ENCODE assay signal across 1 cellular context in genomic region chr9:114069476-114070187, GRCh38.
TF ChIP-seq lines count a peak whose summit lies in the region.

No MANE protein-coding gene starts in this region.

TF ChIP-seq in HepG2, 621 proteins besides CTCF, POLR2A, EP300 and RAD21:
- TF ChIP-seq BRCA1 (CRISPR knock-in tag; IDR thresholded peaks at IDR 0.05) (no peak), ZNF737 (CRISPR knock-in tag; IDR thresholded peaks at IDR 0.05; ENCODE audit: borderline replicate concordance) (no peak), TSC22D2 (CRISPR knock-in tag; IDR thresholded peaks at IDR 0.05; ENCODE audit: borderline replicate concordance) (no peak), ZNF629 (CRISPR knock-in tag; conservative IDR thresholded peaks at IDR 0.05) (0 out of 2 replicates have a peak, but pooled peaks have one; percentile 49), NFE2 (CRISPR knock-in tag; IDR thresholded peaks at IDR 0.05) (no peak), AKAP8 (CRISPR knock-in tag; IDR thresholded peaks at IDR 0.05) (peak; percentile 8; the same call in 1 of the 2 replicates), POLR2AphosphoS5 (IDR thresholded peaks at IDR 0.05; ENCODE audit: low read depth, low read length) (0 out of 2 replicates have a peak, but pooled peaks have one; percentile 44), CCDC6 (CRISPR knock-in tag; IDR thresholded peaks at IDR 0.05) (no peak), BORCS8-MEF2B (CRISPR knock-in tag; IDR thresholded peaks at IDR 0.05) (no peak), ZNF317 (CRISPR knock-in tag; IDR thresholded peaks at IDR 0.05) (no peak), ZNF350 (CRISPR knock-in tag; IDR thresholded peaks at IDR 0.05; ENCODE audit: borderline replicate concordance, low read depth) (no peak), GLMP (CRISPR knock-in tag; IDR thresholded peaks at IDR 0.05; ENCODE audit: borderline replicate concordance) (no peak)
